Comparison of ENCODE assay signal across 1 cellular context in genomic region chr12:41615174-41615573, GRCh38.
TF ChIP-seq lines count a peak whose summit lies in the region.

No MANE protein-coding gene starts in this region.

TF ChIP-seq in H1, 55 proteins besides CTCF, POLR2A, EP300 and RAD21:
- TF ChIP-seq TCF12 (IDR thresholded peaks at IDR 0.05; ENCODE audit: low read depth, low read length) = peak; percentile 78; the same call in 1 of the 2 replicates
